23 cellular contexts compared by ENCODE assay signal in the genomic region with DNA sequence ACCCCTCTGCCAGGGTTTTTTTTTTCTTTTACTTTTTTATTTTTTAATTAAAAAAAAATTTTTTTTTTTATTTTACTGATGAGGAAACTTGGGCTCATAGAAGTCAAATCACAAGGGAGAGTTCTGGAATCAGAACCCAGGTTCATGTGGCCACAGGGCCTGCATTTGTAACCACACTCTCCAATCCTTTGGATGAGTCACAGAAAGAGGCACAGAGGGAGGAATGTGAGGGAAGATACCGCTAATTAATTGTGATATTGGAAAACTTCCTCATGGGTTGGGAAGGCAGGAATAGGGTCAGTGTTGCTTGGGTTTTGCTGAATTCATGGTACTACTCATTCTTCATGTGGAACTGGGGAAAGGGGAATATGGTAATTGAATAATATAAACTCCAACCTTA.
"Had no signal": no experiment of that assay in that cellular context is flagged by ENCODE, and none has a peak within 500 bp of the region (broad histone marks: within the 10 kb centered on the region; RNA-seq: fewer than 3 reads in every experiment).

No MANE protein-coding gene starts in this region.

- H3K27me3 ChIP-seq: brain microvascular endothelial cell, testis, transverse colon had no signal

- H3K27ac ChIP-seq: brain microvascular endothelial cell, epithelial cell of prostate, esophagus squamous epithelium, heart right ventricle, left ventricle myocardium inferior, spleen, testis, transverse colon, VCaP had no signal

- ATAC-seq: activated T-cell treated with anti-CD3 and anti-CD28 coated beads, Interleukin-2, amount 50 U/mL, for 72 hours; heart right ventricle; mucosa of descending colon; right cardiac atrium had no signal

- H3K4me3 ChIP-seq: esophagus squamous epithelium, heart right ventricle, left ventricle myocardium inferior, lung, mucosa of descending colon, spleen, testis, transverse colon had no signal

- H3K4me1 ChIP-seq: esophagus squamous epithelium, heart right ventricle, left ventricle myocardium inferior, spleen, testis, transverse colon had no signal

- H3K36me3 ChIP-seq: brain microvascular endothelial cell, esophagus squamous epithelium, heart right ventricle, left ventricle myocardium inferior, spleen, transverse colon had no signal

- H3K9me3 ChIP-seq: esophagus squamous epithelium, heart right ventricle, left ventricle myocardium inferior, mucosa of descending colon, spleen, testis, transverse colon had no signal

- DNase-seq: activated CD4-positive, alpha-beta T cell treated with anti-CD3 and anti-CD28 coated beads for 4 hours; activated CD4-positive, alpha-beta T cell treated with anti-CD3 and anti-CD28 coated beads, Interleukin-2, amount 50 U/mL, for 4 hours; activated naive CD4-positive, alpha-beta T cell treated with Interleukin-2 at 50 U/mL for 16 hours; activated T-cell treated with anti-CD3 and anti-CD28 coated beads for 4 hours; activated T-cell treated with anti-CD3 and anti-CD28 coated beads, Interleukin-2, amount 50 U/mL, for 72 hours; aorta; brain microvascular endothelial cell; central memory CD4-positive, alpha-beta T cell; effector CD8-positive, alpha-beta T cell; esophagus squamous epithelium; foreskin melanocyte; heart right ventricle; left ventricle myocardium inferior; mucosa of descending colon; posterior cingulate gyrus; right cardiac atrium; spleen; stimulated activated naive CD4-positive, alpha-beta T cell treated with Interleukin-2 at 50 U/mL for 16 hours; testis; transverse colon had no signal
